ENCODE assay signal across 21 cellular contexts in the genomic region with DNA sequence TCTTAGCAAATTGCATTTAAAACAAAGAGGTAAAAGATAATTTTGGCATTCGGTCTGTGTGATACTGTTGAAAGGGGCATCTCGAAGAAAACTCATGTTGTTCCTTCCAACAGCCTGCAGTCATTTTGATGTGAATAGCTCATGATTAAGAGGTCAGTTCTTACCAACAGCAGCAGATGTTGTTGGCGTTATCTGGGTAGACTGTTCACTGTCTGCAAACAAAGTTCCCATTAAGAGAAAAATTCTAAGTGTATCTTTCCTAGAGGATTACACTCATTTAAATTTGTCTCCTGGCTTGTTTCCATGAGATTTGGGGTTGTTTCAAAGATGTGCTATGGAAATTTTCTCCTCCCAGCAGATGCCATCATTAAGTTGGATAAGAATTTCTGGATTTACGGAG.
"Had no signal": no experiment of that assay in that cellular context is flagged by ENCODE, and none has a peak within 500 bp of the region (broad histone marks: within the 10 kb centered on the region; RNA-seq: fewer than 3 reads in every experiment).

No MANE protein-coding gene starts in this region.

- H3K4me3 ChIP-seq: esophagus squamous epithelium, hepatocyte, prostate gland, right lobe of liver, spleen, testis, tibial nerve, upper lobe of right lung, vagina had no signal

- H3K4me1 ChIP-seq: esophagus squamous epithelium, parathyroid adenoma, right lobe of liver, spleen, testis, tibial nerve, upper lobe of right lung, vagina had no signal

- H3K36me3 ChIP-seq: esophagus squamous epithelium, prostate gland, right lobe of liver, spleen, tibial nerve, upper lobe of right lung, vagina had no signal

- DNase-seq: effector memory CD4-positive, alpha-beta T cell; esophagus squamous epithelium; foreskin fibroblast; head of caudate nucleus; naive thymus-derived CD4-positive, alpha-beta T cell; nephron progenitor cell; retina; right lobe of liver; spleen; stimulated activated CD4-positive, alpha-beta T cell treated with anti-CD3 and anti-CD28 coated beads, Interleukin-15, amount 100 ng/mL, for 24 hours; stimulated activated CD4-positive, alpha-beta T cell treated with anti-CD3 and anti-CD28 coated beads, Interleukin-1b, Interleukin-23, amount 100 ng/mL, for 48 hours; stimulated activated CD4-positive, alpha-beta T cell treated with anti-CD3 and anti-CD28 coated beads, Interleukin-4, amount 100 ng/mL, for 24 hours; testis; upper lobe of right lung had no signal

- H3K27me3 ChIP-seq: esophagus squamous epithelium, hepatocyte, right lobe of liver, spleen, testis, tibial nerve, upper lobe of right lung, vagina had no signal

- H2AFZ ChIP-seq: hepatocyte, parathyroid adenoma had no signal

- H3K4me2 ChIP-seq: hepatocyte had no signal

- H3K27ac ChIP-seq: epithelial cell of prostate, esophagus squamous epithelium, hepatocyte, parathyroid adenoma, prostate gland, right lobe of liver, spleen, testis, tibial nerve, upper lobe of right lung, vagina had no signal

- H3K9ac ChIP-seq: parathyroid adenoma had no signal

- H3K9me3 ChIP-seq: esophagus squamous epithelium, prostate gland, right lobe of liver, spleen, testis, tibial nerve, upper lobe of right lung, vagina had no signal

- H3K79me2 ChIP-seq: hepatocyte, parathyroid adenoma had no signal

- ATAC-seq: naive thymus-derived CD4-positive, alpha-beta T cell; right lobe of liver; stimulated activated memory B cell treated with anti-CD40 and anti-IgM and Interleukin-4, amounts not matched to agents 10 μg/mL and 1 μg/mL and 100 μg/mL, for 72 hours; upper lobe of right lung had no signal
